In genomic region chr11:123145220-123145619, GRCh38 we compare ENCODE assay signal across 11 cellular contexts. TPM values are rescaled to one million over a fixed set of nuclear protein-coding genes. Genes with fewer than 3 reads are reported as not detected.
DNase-seq lines count a peak whose midpoint lies in the region; ATAC-seq and TF ChIP-seq lines count a peak whose summit lies in the region.
"Had no signal": no experiment of that assay in that cellular context is flagged by ENCODE, and none has a peak within 500 bp of the region (broad histone marks: within the 10 kb centered on the region; RNA-seq: fewer than 3 reads in every experiment).

No MANE protein-coding gene starts in this region.

- intact Hi-C loops in thyroid gland (cut with DNase I), result no loop called here

- H3K9me3 ChIP-seq in SJCRH30 (replicated peaks) (no peaks in the 10 kb centered on the region), gastroesophageal sphincter (no peaks in the 10 kb centered on the region), thyroid gland (no peaks in the 10 kb centered on the region)

- H3K36me3 Mint-ChIP-seq in mesothelial cell of epicardium, result no peaks in the 10 kb centered on the region
- H3K36me3 Mint-ChIP-seq: brain had no signal

- H3K4me3 ChIP-seq in SJCRH30 (no peak overlapping the region), gastroesophageal sphincter (no peak overlapping the region), thyroid gland (replicated peaks in 1 of 3) (no peak overlapping the region)

- no peak overlapping the region for H3K4me3 Mint-ChIP-seq in mesothelial cell of epicardium
- H3K4me3 Mint-ChIP-seq: brain, nephron had no signal

- TF ChIP-seq POLR2A in gastroesophageal sphincter (IDR thresholded peaks at IDR 0.05), result no peak
- TF ChIP-seq POLR2A in thyroid gland (IDR thresholded peaks at IDR 0.05), result no peak

- no peak overlapping the region for H3K27ac ChIP-seq in SJCRH30
- H3K27ac ChIP-seq in gastroesophageal sphincter, result peak overlapping the region in 3 of 4 donors; percentile 5 to 64 (median 25)
- peak overlapping the region in 1 of 3 donors; percentile 26 for H3K27ac ChIP-seq in thyroid gland
- H3K27ac ChIP-seq: 22Rv1 had no signal

- H3K27me3 Mint-ChIP-seq in mesothelial cell of epicardium (ENCODE audit: low read depth), result no peaks in the 10 kb centered on the region

- 18 to 27% methylated on average over 5 to 8 of the region's 13 CpGs for WGBS in gastroesophageal sphincter (ENCODE audit: low coverage in 1 of 2), 2 donors
- WGBS in thyroid gland, 2 donors, result 27 to 34% methylated on average over 13 of the region's 13 CpGs

- H3K36me3 ChIP-seq in SJCRH30 (no peaks in the 10 kb centered on the region), gastroesophageal sphincter (no peaks in the 10 kb centered on the region), thyroid gland (no peaks in the 10 kb centered on the region)

- no peak overlapping the region for H3K27ac Mint-ChIP-seq in mesothelial cell of epicardium
- H3K27ac Mint-ChIP-seq: nephron had no signal

- H3K9me3 Mint-ChIP-seq in mesothelial cell of epicardium, result no peaks in the 10 kb centered on the region
- H3K9me3 Mint-ChIP-seq: brain, nephron had no signal

- TF ChIP-seq EP300 in gastroesophageal sphincter (IDR thresholded peaks at IDR 0.05), result no peak

- H3K4me1 Mint-ChIP-seq in mesothelial cell of epicardium, result peaks cover 7% of the 10 kb centered on the region
- H3K4me1 Mint-ChIP-seq: nephron had no signal

- peak; percentile 8 for DNase-seq in NCI-H1694 treated with DMSO at 0.1 percent for 48 hours (lab: John Stamatoyannopoulos, UW)
- no peak for DNase-seq in NCI-H1694 (lab: John Stamatoyannopoulos, UW)
- DNase-seq in SJCRH30, result peak; percentile 21 to 37
- DNase-seq in thyroid gland, result peak; percentile 61 to 62
- DNase-seq in GM20000 (ENCODE audit: low spot score), result no peak
- DNase-seq in NCI-H1436 (lab: John Stamatoyannopoulos, UW), result no peak
- DNase-seq in mesothelial cell of epicardium (ENCODE audit: low spot score in 2 of 2, unreplicated experiment in 2 of 2), result no peak

- no peak for TF ChIP-seq CTCF in gastroesophageal sphincter (IDR thresholded peaks at IDR 0.05)
- TF ChIP-seq CTCF in thyroid gland (IDR thresholded peaks at IDR 0.05), result no peak
- no peak for TF ChIP-seq CTCF in GM20000 (IDR thresholded peaks at IDR 0.05; ENCODE audit: extremely low read depth, missing control alignments)
- TF ChIP-seq CTCF in mesothelial cell of epicardium (IDR thresholded peaks at IDR 0.05; ENCODE audit: unreplicated experiment), result no peak

- H3K4me1 ChIP-seq in SJCRH30 (no peaks in the 10 kb centered on the region), gastroesophageal sphincter (peaks cover 0 to 20% (median 0%) of the 10 kb centered on the region in 3 donors), thyroid gland (peaks cover 2 to 7% of the 10 kb centered on the region in 2 donors)

- H3K27me3 ChIP-seq in SJCRH30 (no peaks in the 10 kb centered on the region), gastroesophageal sphincter (no peaks in the 10 kb centered on the region), thyroid gland (no peaks in the 10 kb centered on the region)

- ATAC-seq in gastroesophageal sphincter, result peak; percentile 88

RNA-seq across cellular contexts. Expression of gene CLMP, which starts 49.8 kb away (rescaled TPM):
- 16.1 and 17.3 TPM in 2 replicates for total RNA-seq in SJCRH30 (2014; rRNA removed; shearing (Covaris generic))
- total RNA-seq in gastroesophageal sphincter, result 100 to 1,000 TPM in 3 of 4 donors, 10 to 100 TPM in 1; 89.1 to 274 (median 151) TPM
- 10 to 100 TPM in 2 of 4 donors, 1 to 10 TPM in 2; 4.9 to 13.2 (median 9.3) TPM for total RNA-seq in thyroid gland
- total RNA-seq in mesothelial cell of epicardium, result 16.3 to 18.9 TPM (median 18.0 TPM) in 3 replicates

Comparison
In these comparisons a context has a peak if more than half of its experiments do, and no peak if none do; other contexts are left out.
1. DNase-seq: peak in NCI-H1694 treated with DMSO at 0.1 percent for 48 hours (single experiment), SJCRH30 (2 of 2) and thyroid gland (2 of 2); none in NCI-H1694 (single experiment), GM20000 (single experiment), NCI-H1436 (single experiment) and mesothelial cell of epicardium (0 of 2).